Comparison of ENCODE assay signal across 19 cellular contexts in the genomic region with DNA sequence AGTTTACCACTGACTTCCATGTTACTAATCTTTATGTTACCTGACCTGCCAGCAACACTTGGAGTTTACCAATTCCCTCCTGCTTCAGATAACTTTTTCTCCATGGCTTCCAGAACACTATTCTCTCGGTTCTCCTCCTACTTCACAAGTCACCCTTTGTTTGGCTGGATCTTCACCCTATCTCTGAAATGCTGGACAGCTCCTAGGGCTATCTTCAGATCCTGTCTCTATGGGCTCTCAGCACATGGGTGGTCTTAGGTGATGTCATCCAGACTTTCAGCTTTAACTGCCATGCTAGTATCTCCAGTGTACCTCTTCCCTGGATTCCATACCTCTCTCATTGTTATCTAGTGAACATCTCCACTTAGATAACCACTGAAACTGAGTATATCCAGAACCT. TPM values are rescaled to one million over a fixed set of nuclear protein-coding genes. Genes with fewer than 3 reads are reported as not detected.
"Had no signal": no experiment of that assay in that cellular context is flagged by ENCODE, and none has a peak within 500 bp of the region (broad histone marks: within the 10 kb centered on the region; RNA-seq: fewer than 3 reads in every experiment).

No MANE protein-coding gene starts in this region.

- H3K27me3 ChIP-seq: colonic mucosa, foreskin keratinocyte, neutrophil, right atrium auricular region, stomach had no signal

- ATAC-seq: foreskin keratinocyte; left cardiac atrium; left ventricle myocardium superior; naive thymus-derived CD8-positive, alpha-beta T cell had no signal

- H3K9me3 ChIP-seq: colonic mucosa, neutrophil, right atrium auricular region, stomach had no signal

- H3K4me3 ChIP-seq: colonic mucosa, right atrium auricular region, stomach had no signal

- H3K27ac ChIP-seq: colonic mucosa, foreskin keratinocyte, neutrophil, right atrium auricular region, stomach had no signal

- H3K4me1 ChIP-seq: colonic mucosa, foreskin keratinocyte, right atrium auricular region, stomach had no signal

- DNase-seq: colonic mucosa; dermis blood vessel endothelial cell; effector CD4-positive, alpha-beta T cell; endodermal cell; erythroblast; foreskin keratinocyte; kidney; left cardiac atrium; left ventricle myocardium superior; small intestine; stimulated activated CD4-positive, alpha-beta T cell treated with anti-CD3 and anti-CD28 coated beads, Interleukin-12 subunit alpha, Interleukin-12 subunit beta, amount 100 ng/mL, for 4 hours; stimulated activated naive CD4-positive, alpha-beta T cell; stomach; substantia nigra; trophoblast cell had no signal

- FAIRE-seq: endothelial cell of umbilical vein, kidney, small intestine had no signal

RNA-seq across cellular contexts. Expression of a gene that starts 12.2 kb away (rescaled TPM):
- polyA plus RNA-seq: naive thymus-derived CD8-positive, alpha-beta T cell had no signal
